In the genomic region with DNA sequence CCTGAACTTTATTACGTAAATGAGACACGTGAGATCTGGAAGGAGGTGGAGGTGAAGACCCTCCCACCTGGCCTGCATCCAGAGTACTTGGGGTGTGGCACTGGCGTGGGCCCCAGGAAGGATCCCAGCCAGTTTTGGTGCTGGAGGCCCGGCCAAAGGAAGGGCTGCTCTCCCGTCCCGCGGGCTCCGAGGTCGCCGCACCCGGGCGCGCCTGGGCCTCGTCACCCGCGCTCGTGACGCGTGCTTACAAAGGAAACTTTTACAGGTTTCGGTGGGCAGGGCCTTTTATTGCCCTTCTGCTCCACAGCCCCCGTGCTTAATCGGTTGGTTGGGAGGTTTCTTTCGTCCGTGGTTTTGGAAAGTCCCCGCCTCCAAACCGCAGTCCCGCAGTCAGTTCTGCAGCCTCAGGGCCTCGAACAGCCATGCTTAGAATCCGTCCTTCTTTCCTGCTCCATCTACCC, we compare ENCODE assay signal across 9 cellular contexts. TPM values are rescaled to one million over a fixed set of nuclear protein-coding genes. Genes with fewer than 3 reads are reported as not detected.
DNase-seq lines count a peak whose midpoint lies in the region; ATAC-seq and TF ChIP-seq lines count a peak whose summit lies in the region.
"Had no signal": no experiment of that assay in that cellular context is flagged by ENCODE, and none has a peak within 500 bp of the region (broad histone marks: within the 10 kb centered on the region; RNA-seq: fewer than 3 reads in every experiment).

No MANE protein-coding gene starts in this region.

- peaks cover 76% of the 10 kb centered on the region for H3K27me3 ChIP-seq in effector memory CD4-positive, alpha-beta T cell (replicated peaks; ENCODE audit: control insufficient read depth, insufficient read depth, low read length, poor library complexity, severe bottlenecking)
- H3K27me3 ChIP-seq in upper lobe of left lung, result peaks cover 5 to 53% (median 35%) of the 10 kb centered on the region in 4 donors

- TF ChIP-seq POLR2A in upper lobe of left lung (IDR thresholded peaks at IDR 0.05), result no peak

- H3K4me3 ChIP-seq in effector memory CD4-positive, alpha-beta T cell (ENCODE audit: insufficient read depth, low read depth, low read length, poor library complexity, severe bottlenecking), result peak overlapping the region; percentile 31
- H3K4me3 ChIP-seq in upper lobe of left lung, result peak overlapping the region; percentile 1 to 41 (median 30)

- no peaks in the 10 kb centered on the region for H3K9me3 ChIP-seq in effector memory CD4-positive, alpha-beta T cell (ENCODE audit: control insufficient read depth, low read length)
- H3K9me3 ChIP-seq in upper lobe of left lung, result peaks cover 0 to 4% (median 1%) of the 10 kb centered on the region in 4 donors

- peak overlapping the region; percentile 24 to 68 (median 61) for H3K4me3 Mint-ChIP-seq in nephron

- H3K36me3 ChIP-seq in effector memory CD4-positive, alpha-beta T cell (ENCODE audit: control insufficient read depth, insufficient read depth, low read length), result no peaks in the 10 kb centered on the region
- H3K36me3 ChIP-seq in upper lobe of left lung, result no peaks in the 10 kb centered on the region

- peaks cover 91% of the 10 kb centered on the region for H3K27me3 Mint-ChIP-seq in nephron (ENCODE audit: low read depth)

- WGBS in upper lobe of left lung, 2 donors, result 4 to 5% methylated on average over 28 to 29 of the region's 29 CpGs

- no peak overlapping the region for H3K27ac Mint-ChIP-seq in nephron

- peaks cover 5% of the 10 kb centered on the region for H3K4me1 Mint-ChIP-seq in nephron

- peaks cover 5% of the 10 kb centered on the region for H3K36me3 Mint-ChIP-seq in nephron (ENCODE audit: low read depth)

- peaks cover 15% of the 10 kb centered on the region for H3K4me1 ChIP-seq in effector memory CD4-positive, alpha-beta T cell (ENCODE audit: control insufficient read depth, insufficient read depth, low read length, poor library complexity, severe bottlenecking)
- H3K4me1 ChIP-seq in upper lobe of left lung, result peaks cover 10 to 21% (median 18%) of the 10 kb centered on the region in 4 donors

- no peak for TF ChIP-seq EP300 in upper lobe of left lung (IDR thresholded peaks at IDR 0.05)

- TF ChIP-seq CTCF in nephron (IDR thresholded peaks at IDR 0.05; ENCODE audit: unreplicated experiment in 3 of 3), result no peak
- no peak for TF ChIP-seq CTCF in upper lobe of left lung (IDR thresholded peaks at IDR 0.05)

- no peak overlapping the region for H3K27ac ChIP-seq in effector memory CD4-positive, alpha-beta T cell (ENCODE audit: insufficient read depth, low read length, poor library complexity, severe bottlenecking)
- H3K27ac ChIP-seq in upper lobe of left lung, result no peak overlapping the region

- DNase-seq in UCSD-AML1 (lab: John Stamatoyannopoulos, UW; ENCODE audit: unreplicated experiment) (peak; percentile 37), upper lobe of left lung (peak; percentile 33 to 88), NOMO-1 treated with DMSO at 0.1 percent for 48 hours (lab: John Stamatoyannopoulos, UW; ENCODE audit: unreplicated experiment) (no peak), globus pallidus (ENCODE audit: low spot score) (no peak)
- DNase-seq in effector memory CD4-positive, alpha-beta T cell, result peak; percentile 56 to 73 (median 64)

- H3K9me3 Mint-ChIP-seq in nephron, result peaks cover 21% of the 10 kb centered on the region

- peak; percentile 61 for ATAC-seq in GM18511 (IDR thresholded peaks at IDR 0.05; ENCODE audit: unreplicated experiment)
- ATAC-seq in HG02870 (IDR thresholded peaks at IDR 0.05; ENCODE audit: unreplicated experiment), result peak; percentile 59
- peak; percentile 68 to 83 for ATAC-seq in upper lobe of left lung (ENCODE audit: low FRiP score in 2 of 2)

RNA-seq across cellular contexts. Expression of a gene that starts 29.2 kb away (rescaled TPM):
- total RNA-seq in upper lobe of left lung, result 10 to 100 TPM in 1 of 6 donors, 1 to 10 TPM in 4, not detected in 1; 1.5 to 32.5 (median 7.0) TPM
- total RNA-seq: SK-MEL-5 had no signal

RNA-seq across cellular contexts. Expression of a gene that starts 29.6 kb away (rescaled TPM):
- total RNA-seq in upper lobe of left lung, result 1 to 10 TPM in 5 of 6 donors, not detected in 1; 1.3 to 3.0 (median 1.7) TPM
- total RNA-seq: SK-MEL-5 had no signal

RNA-seq across cellular contexts. Expression of a gene that starts 44.1 kb away (rescaled TPM):
- total RNA-seq in upper lobe of left lung, result 10 to 100 TPM; 27.2 to 90.6 (median 52.6) TPM
- total RNA-seq: SK-MEL-5 had no signal

Comparison
In these comparisons a context has a peak if more than half of its experiments do, and no peak if none do; other contexts are left out.
1. DNase-seq: peak in UCSD-AML1 (single experiment), effector memory CD4-positive, alpha-beta T cell (3 of 3) and upper lobe of left lung (2 of 2); none in NOMO-1 treated with DMSO at 0.1 percent for 48 hours (single experiment) and globus pallidus (single experiment).
2. Peak in every context shown above with its lines, with median percentiles within 50 percentile points of each other: ATAC-seq.